In the genomic region with DNA sequence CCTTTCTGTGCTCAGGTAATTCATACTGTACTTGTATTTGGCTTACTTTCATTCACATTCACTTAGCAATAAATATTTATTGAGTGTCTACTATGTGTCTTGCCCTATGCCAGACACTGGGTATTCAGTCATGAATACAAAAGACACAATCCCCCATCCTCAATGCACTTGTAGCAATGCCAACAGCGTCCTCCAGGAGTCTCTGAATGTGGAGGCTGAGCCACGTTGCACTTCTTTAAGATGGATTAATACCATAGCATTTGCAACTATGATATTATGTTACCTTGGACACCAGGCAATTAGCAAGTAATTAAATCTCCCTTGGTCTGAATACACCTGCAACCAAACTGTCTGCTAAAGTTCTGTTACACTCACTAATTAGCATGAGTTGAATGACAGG, we compare ENCODE assay signal across 27 cellular contexts. TPM values are rescaled to one million over a fixed set of nuclear protein-coding genes. Genes with fewer than 3 reads are reported as not detected.
DNase-seq lines count a peak whose midpoint lies in the region; ATAC-seq, FAIRE-seq and TF ChIP-seq lines count a peak whose summit lies in the region.
"Had no signal": no experiment of that assay in that cellular context is flagged by ENCODE, and none has a peak within 500 bp of the region (broad histone marks: within the 10 kb centered on the region; RNA-seq: fewer than 3 reads in every experiment).

No MANE protein-coding gene starts in this region.

- no peaks in the 10 kb centered on the region for H3K36me3 ChIP-seq in ovary

- TF ChIP-seq POLR2A in A549 (IDR thresholded peaks at IDR 0.05; ENCODE audit: low read length) (no peak), ovary (IDR thresholded peaks at IDR 0.05) (no peak)

- H3K27me3 ChIP-seq in ovary, result no peaks in the 10 kb centered on the region

- no peaks in the 10 kb centered on the region for H3K36me3 Mint-ChIP-seq in endothelial cell (ENCODE audit: low read depth, unreplicated experiment)
- no peaks in the 10 kb centered on the region for H3K36me3 Mint-ChIP-seq in activated naive CD4-positive, alpha-beta T cell treated with anti-CD3 and anti-CD28 coated beads for 36 hours (ENCODE audit: low read depth)
- H3K36me3 Mint-ChIP-seq: CD8-positive, alpha-beta T cell; immature natural killer cell had no signal

- peak; percentile 4 to 21 for DNase-seq in A549 (ENCODE audit: low read depth in 1 of 2, low spot score in 1 of 2)
- DNase-seq in GM12864 (ENCODE audit: low read depth), result no peak
- DNase-seq in NCI-H146 treated with DMSO at 0.1 percent for 48 hours (lab: John Stamatoyannopoulos, UW; ENCODE audit: unreplicated experiment), result peak; percentile 4
- DNase-seq in endothelial cell (ENCODE audit: low spot score), result peak; percentile 16
- DNase-seq in activated naive CD4-positive, alpha-beta T cell treated with anti-CD3 and anti-CD28 coated beads for 36 hours, result no peak
- DNase-seq in retina, result no peak
- no peak for DNase-seq in ovary
- DNase-seq: activated CD4-positive, CD25-positive, alpha-beta regulatory T cell; activated CD8-positive, alpha-beta T cell treated with anti-CD3 and anti-CD28 coated beads, Interleukin-2, amount 10 ng/mL, durations not matched to agents 7 days and 5 days; activated naive CD4-positive, alpha-beta T cell treated with anti-CD3 and anti-CD28 coated beads, Interleukin-2, amount 50 U/mL, for 16 hours; activated T-cell treated with anti-CD3 and anti-CD28 coated beads, Interleukin-2, amount 50 U/mL, for 4 hours; aorta; CD8-positive, alpha-beta T cell; immature natural killer cell; left ventricle myocardium superior; MM.1S; NCI-H187 treated with DMSO at 0.1 percent for 48 hours; NCI-H446 treated with DMSO at 0.1 percent for 48 hours; right cardiac atrium; SHP77 treated with DMSO at 0.1 percent for 48 hours; T-helper 2 cell had no signal

- POLR2A ChIA-PET in A549 (lab: Yijun Ruan, JAX), result no interaction called here

- H3K9me3 ChIP-seq in A549, result no peaks in the 10 kb centered on the region
- H3K9me3 ChIP-seq in ovary, result no peaks in the 10 kb centered on the region

- H3K27ac ChIP-seq in A549, result no peak overlapping the region
- H3K27ac ChIP-seq in ovary, result no peak overlapping the region

- TF ChIP-seq EP300 in A549 (IDR thresholded peaks at IDR 0.05), result no peak
- no peak for TF ChIP-seq EP300 in ovary (IDR thresholded peaks at IDR 0.05)

- no peaks in the 10 kb centered on the region for H3K9me3 Mint-ChIP-seq in endothelial cell (ENCODE audit: unreplicated experiment)
- no peaks in the 10 kb centered on the region for H3K9me3 Mint-ChIP-seq in activated naive CD4-positive, alpha-beta T cell treated with anti-CD3 and anti-CD28 coated beads for 36 hours
- H3K9me3 Mint-ChIP-seq: activated T-cell treated with anti-CD3 and anti-CD28 coated beads, Interleukin-2, amount 50 U/mL, for 4 hours; CD8-positive, alpha-beta T cell had no signal

- ATAC-seq in A549 (no peak), HG03571 (IDR thresholded peaks at IDR 0.05; ENCODE audit: unreplicated experiment) (no peak)
- ATAC-seq: activated CD8-positive, alpha-beta T cell treated with anti-CD3 and anti-CD28 coated beads, Interleukin-2, amount 10 ng/mL, durations not matched to agents 7 days and 5 days; activated T-cell treated with anti-CD3 and anti-CD28 coated beads, Interleukin-2, amount 50 U/mL, for 4 hours; CD8-positive, alpha-beta T cell; HepG2; left ventricle myocardium superior; right cardiac atrium had no signal

- no peak overlapping the region for H3K4me2 ChIP-seq in A549

- H3K4me3 Mint-ChIP-seq in endothelial cell (ENCODE audit: unreplicated experiment), result no peak overlapping the region
- no peak overlapping the region for H3K4me3 Mint-ChIP-seq in activated naive CD4-positive, alpha-beta T cell treated with anti-CD3 and anti-CD28 coated beads for 36 hours
- H3K4me3 Mint-ChIP-seq: activated CD8-positive, alpha-beta T cell treated with anti-CD3 and anti-CD28 coated beads, Interleukin-2, amount 10 ng/mL, durations not matched to agents 7 days and 5 days; activated T-cell treated with anti-CD3 and anti-CD28 coated beads, Interleukin-2, amount 50 U/mL, for 4 hours; CD8-positive, alpha-beta T cell; immature natural killer cell had no signal

- FAIRE-seq in A549 (lab: Jason Lieb, UNC), result no peak
- FAIRE-seq: GM19239, HepG2 had no signal

- TF ChIP-seq CTCF in A549 (IDR thresholded peaks at IDR 0.05), result no peak
- peak; percentile 21 for TF ChIP-seq CTCF in GM12864 (IDR thresholded peaks at IDR 0.05; ENCODE audit: low read depth, low read length, missing control alignments)
- peak; percentile 40 for TF ChIP-seq CTCF in endothelial cell (IDR thresholded peaks at IDR 0.05; ENCODE audit: unreplicated experiment)
- no peak for TF ChIP-seq CTCF in ovary (IDR thresholded peaks at IDR 0.05)

- no peak for TF ChIP-seq RAD21 in A549 (conservative IDR thresholded peaks at IDR 0.05 in 1 of 2, IDR thresholded peaks at IDR 0.05 in 1 of 2)

- H3K4me1 Mint-ChIP-seq in endothelial cell (ENCODE audit: unreplicated experiment), result no peaks in the 10 kb centered on the region
- H3K4me1 Mint-ChIP-seq in activated naive CD4-positive, alpha-beta T cell treated with anti-CD3 and anti-CD28 coated beads for 36 hours (ENCODE audit: low read depth), result no peaks in the 10 kb centered on the region
- H3K4me1 Mint-ChIP-seq: immature natural killer cell had no signal

- H3K27ac Mint-ChIP-seq in endothelial cell (ENCODE audit: unreplicated experiment), result no peak overlapping the region
- H3K27ac Mint-ChIP-seq in activated naive CD4-positive, alpha-beta T cell treated with anti-CD3 and anti-CD28 coated beads for 36 hours, result no peak overlapping the region
- H3K27ac Mint-ChIP-seq: activated CD8-positive, alpha-beta T cell treated with anti-CD3 and anti-CD28 coated beads, Interleukin-2, amount 10 ng/mL, durations not matched to agents 7 days and 5 days; CD8-positive, alpha-beta T cell; immature natural killer cell had no signal

- 4% methylated on average over 2 of the region's 2 CpGs for WGBS in A549 (ENCODE audit: missing lambda C conversion rate)
- WGBS in ovary, 3 donors, result 25 to 29% (median 27%) methylated on average over 2 of the region's 2 CpGs

- H3K4me3 ChIP-seq in A549 (no peak overlapping the region), GM12864 (ENCODE audit: low read depth, low read length) (no peak overlapping the region), ovary (no peak overlapping the region)

- H3K4me1 ChIP-seq in A549 (no peaks in the 10 kb centered on the region), ovary (ENCODE audit: insufficient read depth) (no peaks in the 10 kb centered on the region)

- CTCF ChIA-PET in A549 (lab: Yijun Ruan, JAX), result no interaction called here
- CTCF ChIA-PET in activated naive CD4-positive, alpha-beta T cell treated with anti-CD3 and anti-CD28 coated beads for 36 hours (lab: Charles Lee), result no interaction called here

- H3K27me3 Mint-ChIP-seq in endothelial cell (ENCODE audit: unreplicated experiment), result peaks cover 2% of the 10 kb centered on the region
- peaks cover 10% of the 10 kb centered on the region for H3K27me3 Mint-ChIP-seq in activated naive CD4-positive, alpha-beta T cell treated with anti-CD3 and anti-CD28 coated beads for 36 hours (ENCODE audit: low read depth)

- intact Hi-C loops in activated naive CD4-positive, alpha-beta T cell treated with anti-CD3 and anti-CD28 coated beads for 36 hours (cut with micrococcal nuclease), result no loop called here
- intact Hi-C loops in ovary (cut with DNase I), result no loop called here

TF ChIP-seq in A549, 52 proteins besides CTCF, POLR2A, EP300 and RAD21:
- TF ChIP-seq EHF (CRISPR knock-in tag; IDR thresholded peaks at IDR 0.05) (no peak), MAZ (IDR thresholded peaks at IDR 0.05; ENCODE audit: borderline replicate concordance, low read depth, low read length) (no peak), SMC3 (IDR thresholded peaks at IDR 0.05) (no peak), NFE2L2 (conservative IDR thresholded peaks at IDR 0.05; ENCODE audit: low read length) (no peak), ESRRA (IDR thresholded peaks at IDR 0.05; ENCODE audit: borderline replicate concordance, low read length) (no peak), ZFP36 (IDR thresholded peaks at IDR 0.05; ENCODE audit: borderline replicate concordance, partially characterized antibody) (no peak), RFX5 (IDR thresholded peaks at IDR 0.05) (no peak)

RNA-seq across cellular contexts. Expression of gene OTX2, which starts 58.8 kb away (rescaled TPM):
- polyA plus RNA-seq in A549 (2011; rRNA removed), result not detected in 2 replicates
- polyA plus RNA-seq in A549 (2012; cell fraction: cytosol; rRNA removed), result not detected in 2 replicates
- polyA plus RNA-seq in A549 (2012; cell fraction: nucleus; rRNA removed), result not detected in 2 replicates
- not detected in 3 replicates for polyA plus RNA-seq in A549 (2017; fragmentation: RNase III; extraction: RNeasy Plus Mini Kit Qiagen cat#74134 plus additional on column Dnase treatment)
- polyA minus RNA-seq in A549 (2011; rRNA and poly(A)+ RNA removed), result not detected in 2 replicates
- 12.0 TPM for total RNA-seq in endothelial cell (ENCODE audit: unreplicated experiment)
- total RNA-seq in activated naive CD4-positive, alpha-beta T cell treated with anti-CD3 and anti-CD28 coated beads for 36 hours, result not detected
- total RNA-seq in ovary, result not detected
- polyA plus RNA-seq in ovary, result under 1 TPM in 1 of 2 donors, not detected in 1; 0.06 TPM
- total RNA-seq: activated CD8-positive, alpha-beta T cell treated with anti-CD3 and anti-CD28 coated beads, Interleukin-2, amount 10 ng/mL, durations not matched to agents 7 days and 5 days; activated T-cell treated with anti-CD3 and anti-CD28 coated beads, Interleukin-2, amount 50 U/mL, for 4 hours; aorta; CD8-positive, alpha-beta T cell; fibroblast of lung; H4; HepG2; left ventricle myocardium superior; OCI-LY7; right cardiac atrium had no signal
- polyA plus RNA-seq: aorta, fibroblast of lung, HepG2, immature natural killer cell, right cardiac atrium had no signal

Comparison
In these comparisons a context has a peak if more than half of its experiments do, and no peak if none do; other contexts are left out.
1. DNase-seq: peak in A549 (2 of 2), NCI-H146 treated with DMSO at 0.1 percent for 48 hours (single experiment) and endothelial cell (single experiment); none in GM12864 (single experiment), activated naive CD4-positive, alpha-beta T cell treated with anti-CD3 and anti-CD28 coated beads for 36 hours (single experiment), retina (single experiment) and ovary (0 of 5).
2. CTCF ChIP-seq: peak in GM12864 (single experiment) and endothelial cell (single experiment); none in A549 (single experiment) and ovary (0 of 3).
3. RNA of gene OTX2, which starts 58.8 kb away (total RNA-seq): 12.0 TPM in endothelial cell (single experiment); not detected in activated naive CD4-positive, alpha-beta T cell treated with anti-CD3 and anti-CD28 coated beads for 36 hours and not detected in ovary; every median in the first group is over 10 times any median in the second.